1 cellular context compared by ENCODE assay signal in genomic region chr3:4986611-4987373, GRCh38.
TF ChIP-seq lines count a peak whose summit lies in the region.

No MANE protein-coding gene starts in this region.

TF ChIP-seq in HepG2, 621 proteins besides CTCF, POLR2A, EP300 and RAD21 (continued from another document and continues in another):
- peak; percentile 99 for TF ChIP-seq ZBTB4 (CRISPR knock-in tag; IDR thresholded peaks at IDR 0.05; ENCODE audit: borderline replicate concordance)
- TF ChIP-seq CSRNP2 (CRISPR knock-in tag; conservative IDR thresholded peaks at IDR 0.05; ENCODE audit: low read depth): no peak
- TF ChIP-seq HES4 (CRISPR knock-in tag; IDR thresholded peaks at IDR 0.05; ENCODE audit: borderline replicate concordance): peak; percentile 49; the same call in 1 of the 2 replicates
- peak; percentile 87 for TF ChIP-seq ZBTB33 (CRISPR knock-in tag; IDR thresholded peaks at IDR 0.05)
- no peak for TF ChIP-seq RBAK (CRISPR knock-in tag; IDR thresholded peaks at IDR 0.05)
- TF ChIP-seq ONECUT2 (CRISPR knock-in tag; IDR thresholded peaks at IDR 0.05): no peak
- peak; percentile 92 for TF ChIP-seq TRIM24 (CRISPR knock-in tag; IDR thresholded peaks at IDR 0.05)
- no peak for TF ChIP-seq SMARCC2 (IDR thresholded peaks at IDR 0.05)
- peak; percentile 94 for TF ChIP-seq CCDC6 (CRISPR knock-in tag; IDR thresholded peaks at IDR 0.05)
- TF ChIP-seq GATAD1 (CRISPR knock-in tag; IDR thresholded peaks at IDR 0.05): peak; percentile 86
- TF ChIP-seq LBX2 (CRISPR knock-in tag; IDR thresholded peaks at IDR 0.05; ENCODE audit: borderline replicate concordance): peak; percentile 75; the same call in 1 of the 2 replicates
- TF ChIP-seq ARNTL (CRISPR knock-in tag; IDR thresholded peaks at IDR 0.05): peak; percentile 100
- no peak for TF ChIP-seq ZNF775 (CRISPR knock-in tag; IDR thresholded peaks at IDR 0.05; ENCODE audit: borderline replicate concordance)
- no peak for TF ChIP-seq ZNF570 (CRISPR knock-in tag; IDR thresholded peaks at IDR 0.05; ENCODE audit: borderline replicate concordance)
- TF ChIP-seq SYNCRIP (IDR thresholded peaks at IDR 0.05; ENCODE audit: insufficient read depth, low read depth, low read length): no peak
- TF ChIP-seq ZFP91 (CRISPR knock-in tag; IDR thresholded peaks at IDR 0.05; ENCODE audit: borderline replicate concordance): peak; percentile 98
- TF ChIP-seq ZNF276 (CRISPR knock-in tag; IDR thresholded peaks at IDR 0.05; ENCODE audit: low read depth): peak; percentile 70; the same call in 1 of the 2 replicates
- TF ChIP-seq BRCA1 (CRISPR knock-in tag; IDR thresholded peaks at IDR 0.05): peak; percentile 85
- TF ChIP-seq REPIN1 (CRISPR knock-in tag; IDR thresholded peaks at IDR 0.05; ENCODE audit: borderline replicate concordance, low read depth): 0 out of 2 replicates have a peak, but pooled peaks have one; percentile 75
- TF ChIP-seq ZNF281 (CRISPR knock-in tag; IDR thresholded peaks at IDR 0.05; ENCODE audit: borderline replicate concordance): peak; percentile 92
- peak; percentile 98 for TF ChIP-seq AHDC1 (CRISPR knock-in tag; IDR thresholded peaks at IDR 0.05; ENCODE audit: borderline replicate concordance)
- peak; percentile 98 for TF ChIP-seq ZNF687 (CRISPR knock-in tag; IDR thresholded peaks at IDR 0.05)
- peak; percentile 53; the same call in 1 of the 2 replicates for TF ChIP-seq PHF20 (CRISPR knock-in tag; IDR thresholded peaks at IDR 0.05)
- TF ChIP-seq LCORL (IDR thresholded peaks at IDR 0.05): no peak
- TF ChIP-seq LCORL (CRISPR knock-in tag; IDR thresholded peaks at IDR 0.05): peak; percentile 100
- peak; percentile 99 for TF ChIP-seq SALL1 (CRISPR knock-in tag; IDR thresholded peaks at IDR 0.05)
- TF ChIP-seq CHD4 (IDR thresholded peaks at IDR 0.05; ENCODE audit: borderline replicate concordance, low read length): no peak; the same call in 1 of the 2 replicates
- peak; percentile 70 for TF ChIP-seq YY1 (IDR thresholded peaks at IDR 0.05; ENCODE audit: insufficient read depth, insufficient replicate concordance, low read depth, low read length)
